11 cellular contexts compared by ENCODE assay signal in genomic region chr11:10387209-10388083, GRCh38.
A peak's percentile ranks its signal among the peaks of the same experiment; 100 is the strongest.
DNase-seq lines count a peak whose midpoint lies in the region; ATAC-seq, FAIRE-seq and TF ChIP-seq lines count a peak whose summit lies in the region.
"Had no signal": no experiment of that assay in that cellular context is flagged by ENCODE, and none has a peak within 500 bp of the region (broad histone marks: within the 10 kb centered on the region; RNA-seq: fewer than 3 reads in every experiment).

No MANE protein-coding gene starts in this region.

- DNase-seq in PC-3 = peak; percentile 53
- DNase-seq in fibroblast of the aortic adventitia (ENCODE audit: low read depth) = peak; percentile 99
- no peak for DNase-seq in pancreas
- DNase-seq in NCI-H526 (lab: John Stamatoyannopoulos, UW) = no peak
- DNase-seq in COLO668 (lab: John Stamatoyannopoulos, UW; ENCODE audit: unreplicated experiment) = no peak
- no peak for DNase-seq in BE2C
- DNase-seq: NCI-H774 had no signal

- no peak overlapping the region for H3K9ac ChIP-seq in PC-3 (ENCODE audit: low read length)

- no peaks in the 10 kb centered on the region for H3K9me3 ChIP-seq in PC-3 (ENCODE audit: low read length)
- H3K9me3 ChIP-seq in pancreas = no peaks in the 10 kb centered on the region
- H3K9me3 ChIP-seq in BE2C = no peaks in the 10 kb centered on the region

- H3F3A ChIP-seq in PC-3 (ENCODE audit: low read length, unreplicated experiment) = no peaks in the 10 kb centered on the region

- H4K20me1 ChIP-seq in PC-3 (ENCODE audit: low read length) = no peaks in the 10 kb centered on the region

- FAIRE-seq in pancreas (lab: Jason Lieb, UNC) = no peak
- FAIRE-seq: GM18507 had no signal

- H3K79me2 ChIP-seq in ACC112 (ENCODE audit: control insufficient read depth, insufficient read depth, low read length, unreplicated experiment) (no peaks in the 10 kb centered on the region), PC-3 (ENCODE audit: low read length) (no peaks in the 10 kb centered on the region)

- no peak for TF ChIP-seq CTCF in PC-3 (conservative IDR thresholded peaks at IDR 0.05; ENCODE audit: low read depth, low read length)
- no peak for TF ChIP-seq CTCF in fibroblast of the aortic adventitia (IDR thresholded peaks at IDR 0.05; ENCODE audit: insufficient read depth, low read length)
- TF ChIP-seq CTCF in pancreas (IDR thresholded peaks at IDR 0.05) = no peak
- TF ChIP-seq CTCF in BE2C (IDR thresholded peaks at IDR 0.05; ENCODE audit: low read depth, low read length) = no peak

- peak overlapping the region; percentile 58 for H3K4me2 ChIP-seq in PC-3 (ENCODE audit: low read length)

- POLR2A ChIA-PET in PC-3 (lab: Charles Lee; ENCODE audit: unreplicated experiment) = interaction anchor here (0.6 kb wide), 1 partner anchor 32 kb away, joined by 5 read pairs; no protein-coding TSS in a partner anchor

- intact Hi-C loops in PC-3 (cut with micrococcal nuclease) (no loop called here), pancreas (cut with DNase I) (no loop called here)

- H3K27ac ChIP-seq in ACC112 (ENCODE audit: low read depth, low read length) = peak overlapping the region; percentile 28; the same call in 1 of the 2 replicates
- peak overlapping the region; percentile 42 for H3K27ac ChIP-seq in PC-3 (ENCODE audit: low read length)
- no peak overlapping the region for H3K27ac ChIP-seq in pancreas
- H3K27ac ChIP-seq: epithelial cell of prostate had no signal

- H2AFZ ChIP-seq in ACC112 (ENCODE audit: low read length, unreplicated experiment) (no peak overlapping the region), PC-3 (ENCODE audit: low read length) (no peak overlapping the region)

- 62 to 68% methylated on average over 17 of the region's 17 CpGs for WGBS in pancreas, 2 donors

- H3K4me3 ChIP-seq in ACC112 (ENCODE audit: low read depth, low read length) (no peak overlapping the region), PC-3 (ENCODE audit: low read length) (peak overlapping the region; percentile 28; the same call in 1 of the 2 replicates), fibroblast of the aortic adventitia (ENCODE audit: low read depth, low read length) (no peak overlapping the region), pancreas (no peak overlapping the region), BE2C (ENCODE audit: low read depth, low read length) (no peak overlapping the region)

- H3K9me2 ChIP-seq in PC-3 (replicated peaks; ENCODE audit: low read length) = no peaks in the 10 kb centered on the region

- H3K27me3 ChIP-seq in ACC112 (ENCODE audit: insufficient read depth, low read length) (no peaks in the 10 kb centered on the region), PC-3 (ENCODE audit: low read length) (no peaks in the 10 kb centered on the region), pancreas (no peaks in the 10 kb centered on the region), BE2C (no peaks in the 10 kb centered on the region)

- CTCF ChIA-PET in PC-3 (lab: Charles Lee) = no interaction called here

- H3K36me3 ChIP-seq in ACC112 (ENCODE audit: insufficient read depth, low read length) (no peaks in the 10 kb centered on the region), PC-3 (ENCODE audit: low read depth, low read length) (no peaks in the 10 kb centered on the region), pancreas (no peaks in the 10 kb centered on the region), BE2C (no peaks in the 10 kb centered on the region)

- H3K4me1 ChIP-seq in ACC112 (ENCODE audit: control insufficient read depth, insufficient read depth, low read length, unreplicated experiment) = peaks cover 29% of the 10 kb centered on the region
- H3K4me1 ChIP-seq in PC-3 (ENCODE audit: insufficient read depth, low read length) = peaks cover 39% of the 10 kb centered on the region
- no peaks in the 10 kb centered on the region for H3K4me1 ChIP-seq in pancreas
- H3K4me1 ChIP-seq in BE2C = no peaks in the 10 kb centered on the region

- peak; percentile 51 for ATAC-seq in PC-3
- ATAC-seq in pancreas = peak in 3 of 4 donors; percentile 25 to 62 (median 61)
- no peak for ATAC-seq in GM18858 (IDR thresholded peaks at IDR 0.05; ENCODE audit: unreplicated experiment)

- BruUV-seq in PC-3 (replicated peaks; lab: Mats Ljungman, UMichigan) = no TSS peak

Comparison
In these comparisons a context has a peak if more than half of its experiments do, and no peak if none do; other contexts are left out.
1. H3K27ac ChIP-seq: peak in ACC112 (single experiment) and PC-3 (single experiment); none in pancreas (0 of 4).
2. DNase-seq: peak in PC-3 (single experiment) and fibroblast of the aortic adventitia (single experiment); none in pancreas (0 of 6), NCI-H526 (0 of 2), COLO668 (single experiment) and BE2C (single experiment).